Comparison of ENCODE assay signal across 12 cellular contexts in the genomic region with DNA sequence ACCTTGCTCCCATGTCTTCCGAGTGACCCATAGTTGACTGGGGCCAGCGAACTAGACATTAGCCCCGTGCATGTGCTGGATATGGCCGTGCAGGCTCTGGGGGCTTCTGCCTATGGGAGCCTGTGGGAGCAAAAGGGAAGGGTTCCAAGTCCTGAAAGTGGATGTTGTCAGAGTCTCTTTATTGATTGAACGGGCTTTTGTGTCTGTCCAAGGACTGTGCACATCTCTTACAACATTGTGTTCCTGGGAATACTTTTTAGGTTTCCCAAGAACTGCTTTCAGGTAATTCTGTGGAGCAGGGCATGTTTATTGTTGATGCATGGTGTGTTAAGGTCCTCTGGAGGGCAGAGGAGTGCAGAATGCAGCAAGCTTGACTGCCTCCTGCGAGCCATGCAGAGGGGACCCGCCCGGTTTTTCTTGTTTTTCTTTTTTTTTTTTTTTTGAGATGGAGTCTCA. TPM values are rescaled to one million over a fixed set of nuclear protein-coding genes. Genes with fewer than 3 reads are reported as not detected.
DNase-seq lines count a peak whose midpoint lies in the region; ATAC-seq, FAIRE-seq and TF ChIP-seq lines count a peak whose summit lies in the region.
"Had no signal": no experiment of that assay in that cellular context is flagged by ENCODE, and none has a peak within 500 bp of the region (broad histone marks: within the 10 kb centered on the region; RNA-seq: fewer than 3 reads in every experiment).

No MANE protein-coding gene starts in this region.

- H4K20me1 ChIP-seq in BLaER1 treated with 17β-estradiol and CSF1 and Interleukin-3, amounts not matched to agents 10 nM and 100 nM: peaks cover 0 to 10% (median 0%) of the 10 kb centered on the region in 11 experiments; a peak in 5 of 22 replicates
- H4K20me1 ChIP-seq in HepG2 (ENCODE audit: insufficient read depth, low read length): peaks cover 15% of the 10 kb centered on the region

- POLR2A ChIA-PET in WTC11 (lab: Charles Lee) (no interaction called here), HepG2 (lab: Yijun Ruan, JAX) (interaction anchor here (1.4 to 1.5 kb wide), 2 partner anchors 35 to 57 kb away, joined by 3 to 5 read pairs; a partner anchor contains a TSS)

- TF ChIP-seq POLR2A in GM12891 (IDR thresholded peaks at IDR 0.05; ENCODE audit: low read depth, low read length) (no peak), HepG2 (IDR thresholded peaks at IDR 0.05; ENCODE audit: insufficient read depth in 1 of 2, low read depth in 2 of 2, low read length in 2 of 2) (0 out of 4 replicates have a peak, but pooled peaks of 1 of the 2 experiments have one; percentile 4)

- H3K27ac Mint-ChIP-seq in WTC11: no peak overlapping the region
- H3K27ac Mint-ChIP-seq: T-helper 1 cell treated with Interleukin-12 subunit alpha and Interleukin-12 subunit beta and Interleukin-4 antibody, amounts not matched to agents 30 μg/mL and 1 μg/mL, for 36 hours had no signal

- WGBS in HepG2 (ENCODE audit: low lambda C conversion rate): 2% methylated on average over 8 of the region's 8 CpGs

- peaks cover 10% of the 10 kb centered on the region for H3K27me3 Mint-ChIP-seq in WTC11 (ENCODE audit: low read depth)
- H3K27me3 Mint-ChIP-seq: CD4-positive, alpha-beta memory T cell had no signal

- no peak overlapping the region for H3K27ac ChIP-seq in BLaER1 treated with 17β-estradiol and CSF1 and Interleukin-3, amounts not matched to agents 10 nM and 100 nM
- H3K27ac ChIP-seq in HepG2 (ENCODE audit: extremely low read length, insufficient read depth, low read length) (peak overlapping the region; percentile 57), tibial artery (no peak overlapping the region)
- H3K27ac ChIP-seq: KMS-11 had no signal

- ATAC-seq in WTC11 (peak; percentile 26), HepG2 (peak; percentile 71), HG03520 (IDR thresholded peaks at IDR 0.05; ENCODE audit: unreplicated experiment) (no peak), GM21717 (IDR thresholded peaks at IDR 0.05; ENCODE audit: unreplicated experiment) (no peak)

- no peak overlapping the region for H3K4me3 ChIP-seq in BLaER1 treated with 17β-estradiol and CSF1 and Interleukin-3, amounts not matched to agents 10 nM and 100 nM
- H3K4me3 ChIP-seq in HepG2 (replicated peaks in 1 of 3; ENCODE audit: insufficient read depth in 1 of 3, low read depth in 2 of 3, low read length in 3 of 3) (peak overlapping the region; percentile 43 to 61 (median 45)), tibial artery (no peak overlapping the region)

- peaks cover 36% of the 10 kb centered on the region for H3K4me1 Mint-ChIP-seq in WTC11

- peaks cover 25 to 86% (median 73%) of the 10 kb centered on the region in 10 experiments for H3K4me1 ChIP-seq in BLaER1 treated with 17β-estradiol and CSF1 and Interleukin-3, amounts not matched to agents 10 nM and 100 nM
- H3K4me1 ChIP-seq in HepG2 (ENCODE audit: insufficient read depth, low read length) (peaks cover 68% of the 10 kb centered on the region), tibial artery (peaks cover 0 to 17% (median 10%) of the 10 kb centered on the region in 4 donors)

- DNase-seq in GM12891 (ENCODE audit: insufficient read length, low spot score) (no peak), WTC11 (ENCODE audit: low spot score) (no peak), HepG2 (ENCODE audit: low spot score) (peak; percentile 84), tibial artery (no peak)
- DNase-seq in activated CD4-positive, alpha-beta T cell treated with anti-CD3 and anti-CD28 coated beads for 48 hours: no peak
- DNase-seq: CD4-positive, alpha-beta memory T cell; NCI-H69 had no signal

- no TSS peak for BruUV-seq in HepG2 (replicated peaks; lab: Mats Ljungman, UMichigan)

- H2AFZ ChIP-seq in HepG2 (ENCODE audit: low read length): peak overlapping the region; percentile 8

- no peak for TF ChIP-seq RAD21 in HepG2 (CRISPR knock-in tag; IDR thresholded peaks at IDR 0.05)

- no peak for FAIRE-seq in GM12891 (lab: Jason Lieb, UNC)
- peak; percentile 78 for FAIRE-seq in HepG2 (lab: Jason Lieb, UNC)

- CTCF ChIA-PET in WTC11 (lab: Charles Lee) (interaction anchor here (0.6 to 1.1 kb wide), 3 partner anchors 91 to 122 kb away, joined by 3 to 6 read pairs (median 3); no protein-coding TSS in a partner anchor), HepG2 (lab: Yijun Ruan, JAX; ENCODE audit: low intra/inter-chr PET ratio, low total read pairs) (interaction anchor here (0.9 kb wide), 1 partner anchor 122 kb away, joined by 3 read pairs; no protein-coding TSS in a partner anchor)

- TF ChIP-seq CTCF in WTC11 (IDR thresholded peaks at IDR 0.05): no peak
- peak; percentile 57 for TF ChIP-seq CTCF in HepG2 (CRISPR knock-in tag; IDR thresholded peaks at IDR 0.05)
- no peak for TF ChIP-seq CTCF in tibial artery (IDR thresholded peaks at IDR 0.05)

- H3K4me2 ChIP-seq in BLaER1 treated with 17β-estradiol and CSF1 and Interleukin-3, amounts not matched to agents 10 nM and 100 nM: peak overlapping the region in 6 of 11 experiments; percentile 13 to 81 (median 29); a peak in 7 of 22 replicates
- H3K4me2 ChIP-seq in HepG2 (ENCODE audit: low read depth, low read length): peak overlapping the region; percentile 94
- H3K4me2 ChIP-seq: KMS-11 had no signal

- H3K27me3 ChIP-seq in BLaER1 treated with 17β-estradiol and CSF1 and Interleukin-3, amounts not matched to agents 10 nM and 100 nM: peaks cover 0 to 23% (median 3%) of the 10 kb centered on the region in 11 experiments; a peak in 9 of 22 replicates
- H3K27me3 ChIP-seq in HepG2 (ENCODE audit: control insufficient read depth in 1 of 2, insufficient read depth in 2 of 2, low read length in 2 of 2) (no peaks in the 10 kb centered on the region), tibial artery (no peaks in the 10 kb centered on the region)

- peaks cover 0 to 7% (median under 1%) of the 10 kb centered on the region in 11 experiments; a peak in 4 of 22 replicates for H3K9me3 ChIP-seq in BLaER1 treated with 17β-estradiol and CSF1 and Interleukin-3, amounts not matched to agents 10 nM and 100 nM (replicated peaks in 1 of 11)
- H3K9me3 ChIP-seq in HepG2 (ENCODE audit: low read length) (no peaks in the 10 kb centered on the region), tibial artery (no peaks in the 10 kb centered on the region)

- H3K9ac ChIP-seq in BLaER1 treated with 17β-estradiol and CSF1 and Interleukin-3, amounts not matched to agents 10 nM and 100 nM: no peak overlapping the region
- peak overlapping the region; percentile 44 for H3K9ac ChIP-seq in HepG2 (ENCODE audit: insufficient read depth, low read depth, low read length)
- H3K9ac ChIP-seq: KMS-11 had no signal

- in situ Hi-C loops in HepG2 (cut with HindIII; ENCODE audit: extremely low pct_ligation_motif_present, low pct_unique_long_range_greater_than_20kb): no loop called here

- peaks cover 21% of the 10 kb centered on the region for H3K79me2 ChIP-seq in HepG2 (ENCODE audit: insufficient read depth, low read length)

- intact Hi-C loops in HepG2 (cut with micrococcal nuclease; ENCODE audit: unreplicated experiment): loop anchor here (5.0 kb wide), 2 partner anchors 35 to 160 kb away; no protein-coding TSS in a partner anchor
- intact Hi-C loops in tibial artery (cut with DNase I; ENCODE audit: low total_unique reads): no loop called here

- no peaks in the 10 kb centered on the region for H3K9me3 Mint-ChIP-seq in WTC11

- no peaks in the 10 kb centered on the region for H3K36me3 Mint-ChIP-seq in WTC11

- no peak overlapping the region for H3K4me3 Mint-ChIP-seq in WTC11
- H3K4me3 Mint-ChIP-seq: T-helper 1 cell treated with Interleukin-12 subunit alpha and Interleukin-12 subunit beta and Interleukin-4 antibody, amounts not matched to agents 30 μg/mL and 1 μg/mL, for 36 hours had no signal

- TF ChIP-seq EP300 in HepG2 (IDR thresholded peaks at IDR 0.05; ENCODE audit: low read depth in 2 of 2, low read length in 2 of 2): peak in 1 of 2 experiments; percentile 46; a peak in 1 of 4 replicates
- no peak for TF ChIP-seq EP300 in HepG2 (CRISPR knock-in tag; IDR thresholded peaks at IDR 0.05; ENCODE audit: borderline replicate concordance)

- H3K36me3 ChIP-seq in BLaER1 treated with 17β-estradiol and CSF1 and Interleukin-3, amounts not matched to agents 10 nM and 100 nM: peaks cover 0 to under 1% (median 0%) of the 10 kb centered on the region in 11 experiments; a peak in 1 of 22 replicates
- H3K36me3 ChIP-seq in HepG2 (replicated peaks in 1 of 2; ENCODE audit: control insufficient read depth in 1 of 2, insufficient read depth in 2 of 2, low read length in 2 of 2) (no peaks in the 10 kb centered on the region), tibial artery (no peaks in the 10 kb centered on the region)

RNA-seq across cellular contexts. Expression of a gene that starts 5.0 kb away (rescaled TPM):
- polyA plus RNA-seq in GM12891 (2012; ENCODE audit: low read depth, missing spikeins): 4.7 TPM
- total RNA-seq in WTC11 (2021): 12.5 to 13.6 TPM (median 12.8 TPM) in 3 replicates
- 16.5 and 20.8 TPM in 2 replicates for total RNA-seq in HepG2 (2016; rRNA removed; fragmentation: Illumina TruSeq; extraction: Trizol)
- 12.0 and 16.8 TPM in 2 replicates for total RNA-seq in HepG2 (2016; cell fraction: cytosol; rRNA removed; fragmentation: Illumina TruSeq; extraction: Trizol; ENCODE audit: low read depth)
- 16.0 and 19.8 TPM in 2 replicates for total RNA-seq in HepG2 (2016; cell fraction: insoluble cytoplasmic fraction; rRNA removed; fragmentation: Illumina TruSeq; extraction: Trizol)
- total RNA-seq in HepG2 (2016; cell fraction: membrane; rRNA removed; fragmentation: Illumina TruSeq; extraction: Trizol): 19.8 and 25.4 TPM in 2 replicates
- 21.0 and 24.6 TPM in 2 replicates for total RNA-seq in HepG2 (2016; cell fraction: nucleus; rRNA removed; fragmentation: Illumina TruSeq; extraction: Trizol)
- 13.2 and 13.9 TPM in 2 replicates for polyA plus RNA-seq in HepG2 (2011; rRNA removed)
- polyA plus RNA-seq in HepG2 (2011; cell fraction: cytosol; rRNA removed): 11.3 and 13.1 TPM in 2 replicates
- polyA plus RNA-seq in HepG2 (2011; cell fraction: nucleus; rRNA removed): 14.7 and 16.7 TPM in 2 replicates
- 3.4 and 4.4 TPM in 2 replicates for polyA plus RNA-seq in HepG2 (2012)
- 6.8 and 7.8 TPM in 2 replicates for polyA plus RNA-seq in HepG2 (2016; cell fraction: cytosol; fragmentation: Illumina TruSeq; extraction: Trizol; ENCODE audit: low read depth)
- 17.5 and 19.7 TPM in 2 replicates for polyA plus RNA-seq in HepG2 (2016; cell fraction: insoluble cytoplasmic fraction; fragmentation: Illumina TruSeq; extraction: Trizol; ENCODE audit: low read depth)
- polyA plus RNA-seq in HepG2 (2016; cell fraction: membrane; fragmentation: Illumina TruSeq; extraction: Trizol; ENCODE audit: low read depth): 10.7 and 11.4 TPM in 2 replicates
- polyA plus RNA-seq in HepG2 (2016; cell fraction: nucleus; fragmentation: Illumina TruSeq; extraction: Trizol; ENCODE audit: insufficient read depth, low read depth): 15.5 and 16.5 TPM in 2 replicates
- polyA minus RNA-seq in HepG2 (2011; rRNA and poly(A)+ RNA removed; ENCODE audit: low replicate concordance): 0.12 and 37.2 TPM in 2 replicates
- polyA minus RNA-seq in HepG2 (2011; cell fraction: cytosol; rRNA and poly(A)+ RNA removed): 17.1 and 17.7 TPM in 2 replicates
- polyA minus RNA-seq in HepG2 (2011; cell fraction: nucleus; rRNA and poly(A)+ RNA removed): 29.2 and 36.2 TPM in 2 replicates

RNA-seq across cellular contexts. Expression of a gene that starts 44.7 kb away (rescaled TPM):
- polyA plus RNA-seq in GM12891 (2012; ENCODE audit: low read depth, missing spikeins): 1.8 TPM
- total RNA-seq in WTC11 (2021) (not detected in 3 replicates), HepG2 (2016; rRNA removed; fragmentation: Illumina TruSeq; extraction: Trizol) (0.06 and 0.11 TPM in 2 replicates)
- 0.09 and 0.10 TPM in 2 replicates for total RNA-seq in HepG2 (2016; cell fraction: cytosol; rRNA removed; fragmentation: Illumina TruSeq; extraction: Trizol; ENCODE audit: low read depth)
- not detected in 2 replicates for total RNA-seq in HepG2 (2016; cell fraction: insoluble cytoplasmic fraction; rRNA removed; fragmentation: Illumina TruSeq; extraction: Trizol)
- total RNA-seq in HepG2 (2016; cell fraction: membrane; rRNA removed; fragmentation: Illumina TruSeq; extraction: Trizol): not detected in 2 replicates
- 0.25 TPM in 1 of 2 replicates, not detected in the other for total RNA-seq in HepG2 (2016; cell fraction: nucleus; rRNA removed; fragmentation: Illumina TruSeq; extraction: Trizol)
- not detected in 2 replicates for polyA plus RNA-seq in HepG2 (2011; rRNA removed)
- polyA plus RNA-seq in HepG2 (2011; cell fraction: cytosol; rRNA removed): not detected in 2 replicates
- polyA plus RNA-seq in HepG2 (2011; cell fraction: nucleus; rRNA removed): not detected in 2 replicates
- not detected in 2 replicates for polyA plus RNA-seq in HepG2 (2012)
- polyA plus RNA-seq in HepG2 (2016; cell fraction: cytosol; fragmentation: Illumina TruSeq; extraction: Trizol; ENCODE audit: low read depth): not detected in 2 replicates
- not detected in 2 replicates for polyA plus RNA-seq in HepG2 (2016; cell fraction: insoluble cytoplasmic fraction; fragmentation: Illumina TruSeq; extraction: Trizol; ENCODE audit: low read depth)
- not detected in 2 replicates for polyA plus RNA-seq in HepG2 (2016; cell fraction: membrane; fragmentation: Illumina TruSeq; extraction: Trizol; ENCODE audit: low read depth)
- not detected in 2 replicates for polyA plus RNA-seq in HepG2 (2016; cell fraction: nucleus; fragmentation: Illumina TruSeq; extraction: Trizol; ENCODE audit: insufficient read depth, low read depth)
- polyA minus RNA-seq in HepG2 (2011; rRNA and poly(A)+ RNA removed; ENCODE audit: low replicate concordance): 0.04 and 0.09 TPM in 2 replicates
- not detected in 2 replicates for polyA minus RNA-seq in HepG2 (2011; cell fraction: cytosol; rRNA and poly(A)+ RNA removed)
- polyA minus RNA-seq in HepG2 (2011; cell fraction: nucleus; rRNA and poly(A)+ RNA removed): not detected in 2 replicates

RNA-seq across cellular contexts. Expression of a gene that starts 56.5 kb away (rescaled TPM):
- 3.6 TPM for polyA plus RNA-seq in GM12891 (2012; ENCODE audit: low read depth, missing spikeins)
- total RNA-seq in WTC11 (2021) (0.13 to 0.32 TPM (median 0.16 TPM) in 3 replicates), HepG2 (2016; rRNA removed; fragmentation: Illumina TruSeq; extraction: Trizol) (0.58 and 1.0 TPM in 2 replicates)
- total RNA-seq in HepG2 (2016; cell fraction: cytosol; rRNA removed; fragmentation: Illumina TruSeq; extraction: Trizol; ENCODE audit: low read depth): 0.10 and 0.35 TPM in 2 replicates
- 0.88 and 0.89 TPM in 2 replicates for total RNA-seq in HepG2 (2016; cell fraction: insoluble cytoplasmic fraction; rRNA removed; fragmentation: Illumina TruSeq; extraction: Trizol)
- 0.34 and 0.48 TPM in 2 replicates for total RNA-seq in HepG2 (2016; cell fraction: membrane; rRNA removed; fragmentation: Illumina TruSeq; extraction: Trizol)
- 0.34 and 0.44 TPM in 2 replicates for total RNA-seq in HepG2 (2016; cell fraction: nucleus; rRNA removed; fragmentation: Illumina TruSeq; extraction: Trizol)
- polyA plus RNA-seq in HepG2 (2011; rRNA removed): 0.04 and 0.16 TPM in 2 replicates
- polyA plus RNA-seq in HepG2 (2011; cell fraction: cytosol; rRNA removed): 0.05 and 0.08 TPM in 2 replicates
- not detected in 2 replicates for polyA plus RNA-seq in HepG2 (2011; cell fraction: nucleus; rRNA removed)
- polyA plus RNA-seq in HepG2 (2012): 0.20 TPM in 1 of 2 replicates, not detected in the other
- polyA plus RNA-seq in HepG2 (2016; cell fraction: cytosol; fragmentation: Illumina TruSeq; extraction: Trizol; ENCODE audit: low read depth): 0.07 and 0.27 TPM in 2 replicates
- polyA plus RNA-seq in HepG2 (2016; cell fraction: insoluble cytoplasmic fraction; fragmentation: Illumina TruSeq; extraction: Trizol; ENCODE audit: low read depth): 0.84 and 1.0 TPM in 2 replicates
- polyA plus RNA-seq in HepG2 (2016; cell fraction: membrane; fragmentation: Illumina TruSeq; extraction: Trizol; ENCODE audit: low read depth): 0.23 and 0.33 TPM in 2 replicates
- 0.55 and 0.74 TPM in 2 replicates for polyA plus RNA-seq in HepG2 (2016; cell fraction: nucleus; fragmentation: Illumina TruSeq; extraction: Trizol; ENCODE audit: insufficient read depth, low read depth)
- polyA minus RNA-seq in HepG2 (2011; rRNA and poly(A)+ RNA removed; ENCODE audit: low replicate concordance): 0.28 TPM in 1 of 2 replicates, not detected in the other
- not detected in 2 replicates for polyA minus RNA-seq in HepG2 (2011; cell fraction: cytosol; rRNA and poly(A)+ RNA removed)
- 0.77 TPM in 1 of 2 replicates, not detected in the other for polyA minus RNA-seq in HepG2 (2011; cell fraction: nucleus; rRNA and poly(A)+ RNA removed)

Comparison
In these comparisons a context has a peak if more than half of its experiments do, and no peak if none do; other contexts are left out.
1. H3K4me3 ChIP-seq: peak in HepG2 (3 of 3); none in BLaER1 treated with 17β-estradiol and CSF1 and Interleukin-3, amounts not matched to agents 10 nM and 100 nM (0 of 10) and tibial artery (0 of 2).
2. ATAC-seq: peak in WTC11 (single experiment) and HepG2 (single experiment); none in HG03520 (single experiment) and GM21717 (single experiment).